ENCODE assay signal across 21 cellular contexts in genomic region chr15:91936182-91936775, GRCh38.
A peak's percentile ranks its signal among the peaks of the same experiment; 100 is the strongest.
DNase-seq lines count a peak whose midpoint lies in the region; ATAC-seq, FAIRE-seq and TF ChIP-seq lines count a peak whose summit lies in the region.
"Had no signal": no experiment of that assay in that cellular context is flagged by ENCODE, and none has a peak within 500 bp of the region (broad histone marks: within the 10 kb centered on the region; RNA-seq: fewer than 3 reads in every experiment).

No MANE protein-coding gene starts in this region.

- POLR2A ChIA-PET in HepG2 (lab: Yijun Ruan, JAX) = no interaction called here

- no peak overlapping the region for H3K27ac ChIP-seq in liver (ENCODE audit: low read depth in 1 of 2, low read length in 2 of 2)
- no peak overlapping the region for H3K27ac ChIP-seq in HepG2 (ENCODE audit: extremely low read length, insufficient read depth, low read length)
- no peak overlapping the region for H3K27ac ChIP-seq in mesenchymal stem cell (ENCODE audit: low read length, poor library complexity, severe bottlenecking)
- peak overlapping the region in 1 of 2 donors; percentile 2 for H3K27ac ChIP-seq in small intestine (ENCODE audit: low read depth in 1 of 2, low read length in 1 of 2)
- H3K27ac ChIP-seq: lower lobe of right lung had no signal

- H3K79me2 ChIP-seq in HepG2 (ENCODE audit: insufficient read depth, low read length) = no peaks in the 10 kb centered on the region

- no peak overlapping the region for H3K4ac ChIP-seq in mesenchymal stem cell (ENCODE audit: low read depth in 1 of 2, low read length in 2 of 2)

- no peak overlapping the region for H3K23ac ChIP-seq in mesenchymal stem cell (ENCODE audit: low read length in 2 of 2)

- H4K20me1 ChIP-seq in HepG2 (ENCODE audit: insufficient read depth, low read length) = no peaks in the 10 kb centered on the region

- H2BK5ac ChIP-seq in mesenchymal stem cell (ENCODE audit: low read depth, low read length, poor library complexity, severe bottlenecking) = no peak overlapping the region

- H3K4me3 ChIP-seq in liver (ENCODE audit: low read depth in 1 of 3, low read length in 3 of 3) = no peak overlapping the region
- no peak overlapping the region for H3K4me3 ChIP-seq in HepG2 (replicated peaks in 1 of 3; ENCODE audit: insufficient read depth in 1 of 3, low read depth in 2 of 3, low read length in 3 of 3)
- no peak overlapping the region for H3K4me3 ChIP-seq in adipocyte (ENCODE audit: low read length)
- no peak overlapping the region for H3K4me3 ChIP-seq in mesenchymal stem cell (ENCODE audit: insufficient read depth in 1 of 2, low read depth in 1 of 2, low read length in 2 of 2)
- no peak overlapping the region for H3K4me3 ChIP-seq in small intestine (ENCODE audit: low read depth in 1 of 2, low read length in 2 of 2)
- H3K4me3 ChIP-seq: gastroesophageal sphincter, lower lobe of right lung had no signal

- WGBS in liver = 85% methylated on average over 7 of the region's 7 CpGs
- WGBS in HepG2 (ENCODE audit: low lambda C conversion rate) = 22% methylated on average over 7 of the region's 7 CpGs
- 73% methylated on average over 6 of the region's 7 CpGs for WGBS in mesenchymal stem cell
- 77 to 89% (median 89%) methylated on average over 7 of the region's 7 CpGs for WGBS in small intestine, 3 donors

- no peak for ATAC-seq in HepG2
- no peak for ATAC-seq in GM21737 (IDR thresholded peaks at IDR 0.05; ENCODE audit: unreplicated experiment)
- ATAC-seq: gastroesophageal sphincter; lower lobe of right lung; stimulated activated effector memory CD8-positive, alpha-beta T cell treated with anti-CD3 and anti-CD28 coated beads, Interleukin-12 subunit alpha, Interleukin-12 subunit beta, amount 100 ng/mL, for 72 hours had no signal

- in situ Hi-C loops in HepG2 (cut with HindIII; ENCODE audit: extremely low pct_ligation_motif_present, low pct_unique_long_range_greater_than_20kb) = no loop called here

- H2BK12ac ChIP-seq in mesenchymal stem cell (ENCODE audit: low read length in 2 of 2) = no peak overlapping the region

- H3K9ac ChIP-seq in liver (ENCODE audit: low read depth in 1 of 2, low read length in 2 of 2) (no peak overlapping the region), HepG2 (ENCODE audit: insufficient read depth, low read depth, low read length) (no peak overlapping the region), adipocyte (ENCODE audit: low read length) (no peak overlapping the region), mesenchymal stem cell (ENCODE audit: low read length) (peak overlapping the region; percentile 6)

- H3K4me2 ChIP-seq in HepG2 (ENCODE audit: low read depth, low read length) (no peak overlapping the region), mesenchymal stem cell (ENCODE audit: low read length, poor library complexity, severe bottlenecking) (no peak overlapping the region)

- H3K9me3 ChIP-seq in liver (ENCODE audit: control insufficient read depth in 4 of 4, low read length in 3 of 4) (peaks cover 0 to 4% (median 0%) of the 10 kb centered on the region in 4 donors), HepG2 (ENCODE audit: low read length) (no peaks in the 10 kb centered on the region), adipocyte (ENCODE audit: control insufficient read depth, low read length) (no peaks in the 10 kb centered on the region), mesenchymal stem cell (ENCODE audit: control insufficient read depth, low read length) (peaks cover 4% of the 10 kb centered on the region), small intestine (ENCODE audit: control insufficient read depth, low read depth) (no peaks in the 10 kb centered on the region)
- H3K9me3 ChIP-seq: gastroesophageal sphincter, lower lobe of right lung had no signal

- CTCF ChIA-PET in HepG2 (lab: Yijun Ruan, JAX; ENCODE audit: low intra/inter-chr PET ratio, low total read pairs) = no interaction called here

- intact Hi-C loops in HepG2 (cut with micrococcal nuclease; ENCODE audit: unreplicated experiment) = no loop called here

- FAIRE-seq in HepG2 (lab: Jason Lieb, UNC) (no peak), small intestine (lab: Jason Lieb, UNC) (no peak)
- FAIRE-seq: A204.1, D721Med, kidney had no signal

- H2AFZ ChIP-seq in HepG2 (ENCODE audit: low read length) = no peak overlapping the region
- no peak overlapping the region for H2AFZ ChIP-seq in mesenchymal stem cell (ENCODE audit: low read depth, low read length)

- no peak overlapping the region for H4K8ac ChIP-seq in mesenchymal stem cell (ENCODE audit: low read length)

- H3K27me3 ChIP-seq in liver (ENCODE audit: control insufficient read depth in 4 of 4, insufficient read depth in 4 of 4, low read length in 3 of 4) (no peaks in the 10 kb centered on the region), HepG2 (ENCODE audit: control insufficient read depth in 1 of 2, insufficient read depth in 2 of 2, low read length in 2 of 2) (peaks cover 0 to 1% of the 10 kb centered on the region in 2 experiments; a peak in 1 of 5 replicates), adipocyte (replicated peaks; ENCODE audit: control insufficient read depth, insufficient read depth, low read length) (no peaks in the 10 kb centered on the region), mesenchymal stem cell (ENCODE audit: control insufficient read depth in 1 of 2, insufficient read depth in 1 of 2, low read length in 2 of 2) (no peaks in the 10 kb centered on the region), small intestine (ENCODE audit: control insufficient read depth in 2 of 2, insufficient read depth in 2 of 2, low read length in 2 of 2) (no peaks in the 10 kb centered on the region)
- H3K27me3 ChIP-seq: gastroesophageal sphincter had no signal

- peaks cover 1 to 7% (median 5%) of the 10 kb centered on the region in 4 donors for H3K4me1 ChIP-seq in liver (ENCODE audit: control insufficient read depth in 4 of 4, insufficient read depth in 4 of 4, low read length in 3 of 4)
- no peaks in the 10 kb centered on the region for H3K4me1 ChIP-seq in HepG2 (ENCODE audit: insufficient read depth, low read length)
- peaks cover 16% of the 10 kb centered on the region for H3K4me1 ChIP-seq in adipocyte (ENCODE audit: control insufficient read depth, insufficient read depth, low read length)
- peaks cover 2% of the 10 kb centered on the region for H3K4me1 ChIP-seq in mesenchymal stem cell (ENCODE audit: control insufficient read depth, insufficient read depth, low read depth, low read length)
- H3K4me1 ChIP-seq in small intestine (ENCODE audit: control insufficient read depth in 2 of 2, insufficient read depth in 1 of 2, low read depth in 1 of 2, low read length in 1 of 2) = peaks cover 0 to 6% of the 10 kb centered on the region in 2 donors

- no peak overlapping the region for H2BK15ac ChIP-seq in mesenchymal stem cell (ENCODE audit: low read depth, poor library complexity, severe bottlenecking)

- TF ChIP-seq EP300 in HepG2 (IDR thresholded peaks at IDR 0.05; ENCODE audit: low read depth in 2 of 2, low read length in 2 of 2) (no peak), HepG2 (CRISPR knock-in tag; IDR thresholded peaks at IDR 0.05; ENCODE audit: borderline replicate concordance) (no peak)

- DNase-seq in HepG2 (ENCODE audit: low spot score) (no peak), adipocyte (ENCODE audit: low read depth) (peak; percentile 66), mesenchymal stem cell (no peak), NCI-H2227 (lab: John Stamatoyannopoulos, UW; ENCODE audit: unreplicated experiment) (no peak), DMS53 treated with DMSO at 0.1 percent for 48 hours (lab: John Stamatoyannopoulos, UW; ENCODE audit: unreplicated experiment) (no peak), small intestine (no peak)
- DNase-seq: activated CD4-positive, alpha-beta T cell treated with anti-CD3 and anti-CD28 coated beads for 48 hours; activated naive CD4-positive, alpha-beta T cell treated with anti-CD3 and anti-CD28 coated beads, Interleukin-2, amount 10 ng/mL, durations not matched to agents 7 days and 5 days; anterior cingulate cortex; caudate nucleus; kidney; lower lobe of right lung; NCI-H526; SHP77 treated with DMSO at 0.1 percent for 48 hours; stimulated activated CD4-positive, alpha-beta T cell treated with anti-CD3 and anti-CD28 coated beads, Interleukin-2, amount 100 ng/mL, for 24 hours had no signal

- H3K36me3 ChIP-seq in liver (ENCODE audit: control insufficient read depth in 4 of 4, insufficient read depth in 3 of 4, low read depth in 1 of 4, low read length in 3 of 4) = no peaks in the 10 kb centered on the region
- H3K36me3 ChIP-seq in HepG2 (replicated peaks in 1 of 2; ENCODE audit: control insufficient read depth in 1 of 2, insufficient read depth in 2 of 2, low read length in 2 of 2) = no peaks in the 10 kb centered on the region
- no peaks in the 10 kb centered on the region for H3K36me3 ChIP-seq in adipocyte (ENCODE audit: control insufficient read depth, insufficient read depth, low read length, severe bottlenecking)
- no peaks in the 10 kb centered on the region for H3K36me3 ChIP-seq in mesenchymal stem cell (ENCODE audit: control insufficient read depth in 1 of 2, insufficient read depth in 2 of 2, low read depth in 1 of 2, low read length in 2 of 2)
- no peaks in the 10 kb centered on the region for H3K36me3 ChIP-seq in small intestine (ENCODE audit: control insufficient read depth in 2 of 2, insufficient read depth in 2 of 2, low read length in 2 of 2)
- H3K36me3 ChIP-seq: gastroesophageal sphincter, lower lobe of right lung had no signal

- BruUV-seq in HepG2 (replicated peaks; lab: Mats Ljungman, UMichigan) = no TSS peak

- H3K14ac ChIP-seq in mesenchymal stem cell (ENCODE audit: low read length in 2 of 2) = no peak overlapping the region

- TF ChIP-seq RAD21 in liver (IDR thresholded peaks at IDR 0.05) (no peak), HepG2 (CRISPR knock-in tag; IDR thresholded peaks at IDR 0.05) (no peak)

- H3K18ac ChIP-seq in mesenchymal stem cell (ENCODE audit: low read depth in 1 of 2, low read length in 2 of 2) = no peak overlapping the region

- H3K79me1 ChIP-seq in mesenchymal stem cell (replicated peaks; ENCODE audit: low read length, poor library complexity, severe bottlenecking) = no peaks in the 10 kb centered on the region

- no peak overlapping the region for H2BK120ac ChIP-seq in mesenchymal stem cell (ENCODE audit: low read depth, low read length)

- H2AK5ac ChIP-seq in mesenchymal stem cell (ENCODE audit: low read length, severe bottlenecking) = no peak overlapping the region

- TF ChIP-seq CTCF in liver (IDR thresholded peaks at IDR 0.05; ENCODE audit: low read depth, low read length, missing input control) = no peak
- TF ChIP-seq CTCF in HepG2 (CRISPR knock-in tag; IDR thresholded peaks at IDR 0.05) = no peak

- no peak for TF ChIP-seq POLR2A in HepG2 (IDR thresholded peaks at IDR 0.05; ENCODE audit: insufficient read depth in 1 of 2, low read depth in 2 of 2, low read length in 2 of 2)

- no peak overlapping the region for H4K91ac ChIP-seq in mesenchymal stem cell (ENCODE audit: low read length)

TF ChIP-seq in liver, 16 proteins besides CTCF, POLR2A, EP300 and RAD21 (continues in another document):
- no peak for TF ChIP-seq HNF4A (conservative IDR thresholded peaks at IDR 0.05)

TF ChIP-seq in HepG2, 621 proteins besides CTCF, POLR2A, EP300 and RAD21 (continues in another document):
- no peak for TF ChIP-seq PPARG (CRISPR knock-in tag; conservative IDR thresholded peaks at IDR 0.05)
- no peak for TF ChIP-seq ZNF263 (CRISPR knock-in tag; IDR thresholded peaks at IDR 0.05)
- TF ChIP-seq ZNF234 (CRISPR knock-in tag; conservative IDR thresholded peaks at IDR 0.05) = no peak
- TF ChIP-seq CCDC6 (CRISPR knock-in tag; IDR thresholded peaks at IDR 0.05) = no peak
- TF ChIP-seq ZNF251 (CRISPR knock-in tag; IDR thresholded peaks at IDR 0.05) = no peak
- no peak for TF ChIP-seq ARNTL (CRISPR knock-in tag; IDR thresholded peaks at IDR 0.05)
